ENCODE assay signal across 10 cellular contexts in the genomic region with DNA sequence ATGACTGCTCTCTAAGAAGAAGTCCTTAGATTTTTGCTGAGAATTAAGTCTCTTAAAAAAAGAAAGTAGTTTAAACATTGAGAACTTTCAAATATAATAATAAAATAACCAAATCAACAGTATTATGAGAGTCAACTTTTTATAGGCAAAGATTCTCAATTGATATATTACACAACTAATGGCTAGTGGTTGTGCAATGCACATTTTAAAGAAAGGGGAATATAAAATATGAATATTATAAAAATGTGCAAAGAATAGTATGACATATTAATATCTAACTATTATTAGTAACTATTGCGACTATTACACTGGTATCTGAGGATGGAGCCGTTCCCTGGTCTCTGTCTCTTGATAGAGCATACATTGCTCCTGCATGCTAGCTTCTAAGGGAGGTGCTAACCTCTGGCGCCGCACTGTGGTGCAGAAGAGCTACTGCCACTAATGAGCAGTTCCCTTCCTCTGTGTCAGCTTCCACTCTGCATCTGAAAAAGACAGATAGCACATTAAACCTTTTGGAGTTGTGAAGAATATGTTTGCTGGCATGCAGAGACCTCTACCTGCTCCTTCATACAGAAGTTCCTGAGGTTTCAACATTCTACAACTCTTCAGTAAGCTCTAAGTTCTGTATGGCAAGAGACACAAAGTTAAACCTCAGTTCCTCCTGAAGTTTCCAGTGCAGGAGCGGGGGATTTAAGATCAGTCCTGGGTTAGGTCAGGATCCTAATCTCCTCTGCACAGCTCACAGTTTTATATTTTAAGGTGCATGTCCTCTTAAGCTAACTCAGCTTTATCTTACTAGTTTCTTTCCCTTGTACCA. TPM values are rescaled to one million over a fixed set of nuclear protein-coding genes. Genes with fewer than 3 reads are reported as not detected.
DNase-seq lines count a peak whose midpoint lies in the region; ATAC-seq, FAIRE-seq and TF ChIP-seq lines count a peak whose summit lies in the region.
"Had no signal": no experiment of that assay in that cellular context is flagged by ENCODE, and none has a peak within 500 bp of the region (broad histone marks: within the 10 kb centered on the region; RNA-seq: fewer than 3 reads in every experiment).

No MANE protein-coding gene starts in this region.

- intact Hi-C loops in K562 (cut with micrococcal nuclease): loop anchor here (2.0 to 10.0 kb wide), 5 partner anchors 36 to 189 kb away; a partner anchor contains a TSS

- no peak overlapping the region for H3K9ac ChIP-seq in K562 (ENCODE audit: insufficient read depth in 1 of 2, low read depth in 2 of 2, low read length in 2 of 2)
- H3K9ac ChIP-seq: BLaER1 treated with 17β-estradiol and CSF1 and Interleukin-3, amounts not matched to agents 10 nM and 100 nM had no signal

- H2AFZ ChIP-seq in K562 (ENCODE audit: low read depth, low read length): peak overlapping the region; percentile 60; the same call in 1 of the 2 replicates

- H3K4me1 ChIP-seq in RWPE2 (ENCODE audit: insufficient read depth, poor library complexity, severe bottlenecking) (no peaks in the 10 kb centered on the region), K562 (replicated peaks in 1 of 2; ENCODE audit: control insufficient read depth in 2 of 2, insufficient read depth in 2 of 2, low read length in 2 of 2) (peaks cover 6 to 18% of the 10 kb centered on the region in 2 experiments; a peak in 4 of 5 replicates)

- TF ChIP-seq POLR2A in K562 (conservative IDR thresholded peaks at IDR 0.05): no peak

- ATAC-seq in GM21717 (IDR thresholded peaks at IDR 0.05; ENCODE audit: unreplicated experiment) (peak; percentile 80), RWPE2 (ENCODE audit: low read depth) (peak; percentile 81), K562 (peak; percentile 85)

- no TSS peak for BruUV-seq in K562 (replicated peaks; lab: Mats Ljungman, UMichigan)

- peak; percentile 88 for FAIRE-seq in K562 (lab: Jason Lieb, UNC)

- TF ChIP-seq RAD21 in K562 (CRISPR knock-in tag; conservative IDR thresholded peaks at IDR 0.05 in 1 of 2, IDR thresholded peaks at IDR 0.05 in 1 of 2): peak; percentile 88 to 90

- peaks cover 67% of the 10 kb centered on the region for H3K27me3 ChIP-seq in RWPE2 (ENCODE audit: insufficient read depth, poor library complexity, severe bottlenecking)
- no peaks in the 10 kb centered on the region for H3K27me3 ChIP-seq in K562 (ENCODE audit: control insufficient read depth in 2 of 2, insufficient read depth in 2 of 2, low read length in 2 of 2)

- WGBS in K562 (ENCODE audit: insufficient coverage, low coverage, missing lambda C conversion rate): 14% methylated on average over 5 of the region's 5 CpGs

- no peaks in the 10 kb centered on the region for H3K9me3 ChIP-seq in RWPE2 (ENCODE audit: severe bottlenecking)
- no peaks in the 10 kb centered on the region for H3K9me3 ChIP-seq in K562 (replicated peaks; ENCODE audit: control insufficient read depth, insufficient read depth, low read depth, low read length)

- no peak overlapping the region for H3K4me3 ChIP-seq in RWPE2 (ENCODE audit: severe bottlenecking)
- H3K4me3 ChIP-seq in K562: no peak overlapping the region
- H3K4me3 ChIP-seq: BLaER1 treated with 17β-estradiol and CSF1 and Interleukin-3, amounts not matched to agents 10 nM and 100 nM had no signal

- CTCF ChIA-PET in K562 (lab: Yijun Ruan, JAX; ENCODE audit: low intra/inter-chr PET ratio): interaction anchor here (0.7 to 2.3 kb wide), 4 partner anchors 88 to 143 kb away, joined by 3 to 10 read pairs (median 6); a partner anchor contains a TSS

- DNase-seq in NCI-H1092 treated with DMSO at 0.1 percent for 48 hours (lab: John Stamatoyannopoulos, UW): peak; percentile 15
- DNase-seq in NCI-H1092 (lab: John Stamatoyannopoulos, UW): no peak
- DNase-seq in KBM-7: peak; percentile 62
- no peak for DNase-seq in RWPE2 (ENCODE audit: low spot score)
- peak; percentile 68 to 81 (median 77) for DNase-seq in K562 (ENCODE audit: extremely low read depth in 1 of 4, low spot score in 3 of 4)
- peak; percentile 56 for DNase-seq in inferior parietal cortex (ENCODE audit: extremely low spot score)
- peak in 3 of 4 experiments; percentile 15 to 32 (median 25) for DNase-seq in stimulated activated CD4-positive, alpha-beta T cell treated with anti-CD3 and anti-CD28 coated beads, Interleukin-1b, Interleukin-23, amount 100 ng/mL, for 24 hours (ENCODE audit: low read depth in 4 of 4, low spot score in 1 of 4)

- H3K9me1 ChIP-seq in K562 (ENCODE audit: control insufficient read depth, insufficient read depth, low read length): no peaks in the 10 kb centered on the region

- H3K79me2 ChIP-seq in K562 (ENCODE audit: control insufficient read depth, insufficient read depth, low read length): peaks cover 3% of the 10 kb centered on the region; the same call in 1 of the 3 replicates

- POLR2A ChIA-PET in K562 (lab: Yijun Ruan, JAX): interaction anchor here (0.6 to 1.8 kb wide), 5 partner anchors 11 to 190 kb away, joined by 3 to 5 read pairs (median 3); no protein-coding TSS in a partner anchor

- no peak overlapping the region for H3K27ac ChIP-seq in RWPE2 (ENCODE audit: poor library complexity, severe bottlenecking)
- no peak overlapping the region for H3K27ac ChIP-seq in K562 (ENCODE audit: extremely low read depth, low read depth, low read length)
- H3K27ac ChIP-seq: BLaER1 treated with 17β-estradiol and CSF1 and Interleukin-3, amounts not matched to agents 10 nM and 100 nM; epithelial cell of prostate had no signal

- in situ Hi-C loops in KBM-7 (cut with MboI; ENCODE audit: low pct_unique_long_range_greater_than_20kb, low sequenced_read_pairs) (no loop called here), K562 (cut with MboI) (loop anchor here (10.0 kb wide), 1 partner anchor 91 kb away; no protein-coding TSS in a partner anchor)

- no peaks in the 10 kb centered on the region for H4K20me1 ChIP-seq in K562 (replicated peaks; ENCODE audit: control insufficient read depth, insufficient read depth, low read length)

- H3K4me2 ChIP-seq in K562 (ENCODE audit: insufficient read depth, low read length): no peak overlapping the region
- H3K4me2 ChIP-seq: BLaER1 treated with 17β-estradiol and CSF1 and Interleukin-3, amounts not matched to agents 10 nM and 100 nM had no signal

- TF ChIP-seq CTCF in RWPE2 (IDR thresholded peaks at IDR 0.05; ENCODE audit: poor library complexity, severe bottlenecking) (peak; percentile 95), K562 (IDR thresholded peaks at IDR 0.05 in 2 of 3, conservative IDR thresholded peaks at IDR 0.05 in 1 of 3; ENCODE audit: insufficient read depth in 2 of 3, low read depth in 1 of 3, low read length in 3 of 3) (peak; percentile 87 to 92 (median 91))

- H3K36me3 ChIP-seq in RWPE2 (ENCODE audit: low read depth): no peaks in the 10 kb centered on the region
- H3K36me3 ChIP-seq in K562 (ENCODE audit: control insufficient read depth, insufficient read depth, low read length): no peaks in the 10 kb centered on the region
- H3K36me3 ChIP-seq: BLaER1 treated with 17β-estradiol and CSF1 and Interleukin-3, amounts not matched to agents 10 nM and 100 nM had no signal

- TF ChIP-seq EP300 in K562 (IDR thresholded peaks at IDR 0.05; ENCODE audit: low read length): no peak

TF ChIP-seq in K562, 482 proteins besides CTCF, POLR2A, EP300 and RAD21 (continues in another document):
- TF ChIP-seq, protein P1, sequence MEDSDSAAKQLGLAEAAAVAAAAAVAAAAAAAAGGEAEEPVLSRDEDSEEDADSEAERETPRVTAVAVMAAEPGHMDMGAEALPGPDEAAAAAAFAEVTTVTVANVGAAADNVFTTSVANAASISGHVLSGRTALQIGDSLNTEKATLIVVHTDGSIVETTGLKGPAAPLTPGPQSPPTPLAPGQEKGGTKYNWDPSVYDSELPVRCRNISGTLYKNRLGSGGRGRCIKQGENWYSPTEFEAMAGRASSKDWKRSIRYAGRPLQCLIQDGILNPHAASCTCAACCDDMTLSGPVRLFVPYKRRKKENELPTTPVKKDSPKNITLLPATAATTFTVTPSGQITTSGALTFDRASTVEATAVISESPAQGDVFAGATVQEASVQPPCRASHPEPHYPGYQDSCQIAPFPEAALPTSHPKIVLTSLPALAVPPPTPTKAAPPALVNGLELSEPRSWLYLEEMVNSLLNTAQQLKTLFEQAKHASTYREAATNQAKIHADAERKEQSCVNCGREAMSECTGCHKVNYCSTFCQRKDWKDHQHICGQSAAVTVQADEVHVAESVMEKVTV (CRISPR knock-in tag; IDR thresholded peaks at IDR 0.05): peak; percentile 65
- TF ChIP-seq SNIP1 (IDR thresholded peaks at IDR 0.05; ENCODE audit: low read depth) (no peak), CEBPG (CRISPR knock-in tag; IDR thresholded peaks at IDR 0.05) (no peak), CEBPG (tag; conservative IDR thresholded peaks at IDR 0.05 in 1 of 2, IDR thresholded peaks at IDR 0.05 in 1 of 2) (peak; percentile 57 to 89), KLF16 (IDR thresholded peaks at IDR 0.05) (peak; percentile 30; the same call in 1 of the 2 replicates), ZNF668 (CRISPR knock-in tag; IDR thresholded peaks at IDR 0.05) (no peak)
- TF ChIP-seq, protein P2, sequence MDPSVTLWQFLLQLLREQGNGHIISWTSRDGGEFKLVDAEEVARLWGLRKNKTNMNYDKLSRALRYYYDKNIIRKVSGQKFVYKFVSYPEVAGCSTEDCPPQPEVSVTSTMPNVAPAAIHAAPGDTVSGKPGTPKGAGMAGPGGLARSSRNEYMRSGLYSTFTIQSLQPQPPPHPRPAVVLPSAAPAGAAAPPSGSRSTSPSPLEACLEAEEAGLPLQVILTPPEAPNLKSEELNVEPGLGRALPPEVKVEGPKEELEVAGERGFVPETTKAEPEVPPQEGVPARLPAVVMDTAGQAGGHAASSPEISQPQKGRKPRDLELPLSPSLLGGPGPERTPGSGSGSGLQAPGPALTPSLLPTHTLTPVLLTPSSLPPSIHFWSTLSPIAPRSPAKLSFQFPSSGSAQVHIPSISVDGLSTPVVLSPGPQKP (CRISPR knock-in tag; IDR thresholded peaks at IDR 0.05): no peak

RNA-seq across cellular contexts. Expression of a gene that starts 3.5 kb away (rescaled TPM):
- total RNA-seq in K562 (2011; cell fraction: chromatin; rRNA removed; ENCODE audit: low replicate concordance): 5.6 and 14.6 TPM in 2 replicates
- 4.3 and 5.0 TPM in 2 replicates for total RNA-seq in K562 (2011; cell fraction: nucleolus; rRNA removed)
- 7.3 and 10.2 TPM in 2 replicates for total RNA-seq in K562 (2011; cell fraction: nucleoplasm; rRNA removed)
- total RNA-seq in K562 (2014; rRNA removed): 1.6 and 2.5 TPM in 2 replicates
- 2.7 and 2.8 TPM in 2 replicates for total RNA-seq in K562 (2014; rRNA removed; fragmentation: Illumina TruSeq; extraction: Trizol)
- total RNA-seq in K562 (2015; rRNA removed; fragmentation: Illumina TruSeq; extraction: Trizol): 3.3 and 3.8 TPM in 2 replicates
- total RNA-seq in K562 (2021): 1.4 and 1.6 TPM in 2 replicates
- polyA plus RNA-seq in K562 (2011; rRNA removed): 1.3 and 2.3 TPM in 2 replicates
- polyA plus RNA-seq in K562 (2011; cell fraction: cytosol; rRNA removed): 0.63 and 1.1 TPM in 2 replicates
- polyA plus RNA-seq in K562 (2011; cell fraction: nucleus; rRNA removed): 4.7 and 6.1 TPM in 2 replicates
- polyA plus RNA-seq in K562 (2012): 0.79 and 1.2 TPM in 2 replicates
- 0.91 and 1.6 TPM in 2 replicates for polyA plus RNA-seq in K562 (2014; fragmentation: Illumina TruSeq; extraction: Trizol)
- polyA plus RNA-seq in K562 (2014; fragmentation: Nextera tagmentation; extraction: Ambion mirVana): under 1 TPM; 0.45 to 0.57 TPM
- polyA plus RNA-seq in K562 (2014; rRNA removed): 0.97 and 1.9 TPM in 2 replicates
- polyA minus RNA-seq in K562 (2011; rRNA and poly(A)+ RNA removed): 5.3 and 7.7 TPM in 2 replicates
- polyA minus RNA-seq in K562 (2011; cell fraction: cytosol; rRNA and poly(A)+ RNA removed): 1.0 and 1.5 TPM in 2 replicates
- polyA minus RNA-seq in K562 (2011; cell fraction: nucleus; rRNA and poly(A)+ RNA removed): 8.3 and 8.5 TPM in 2 replicates

Comparison
In these comparisons a context has a peak if more than half of its experiments do, and no peak if none do; other contexts are left out.
1. DNase-seq: peak in NCI-H1092 treated with DMSO at 0.1 percent for 48 hours (single experiment), KBM-7 (single experiment), K562 (4 of 4), inferior parietal cortex (single experiment) and stimulated activated CD4-positive, alpha-beta T cell treated with anti-CD3 and anti-CD28 coated beads, Interleukin-1b, Interleukin-23, amount 100 ng/mL, for 24 hours (3 of 4); none in NCI-H1092 (single experiment) and RWPE2 (single experiment).
2. Peak in every context shown above with its lines, with median percentiles within 50 percentile points of each other: ATAC-seq.